ENCODE assay signal across 19 cellular contexts in the genomic region with DNA sequence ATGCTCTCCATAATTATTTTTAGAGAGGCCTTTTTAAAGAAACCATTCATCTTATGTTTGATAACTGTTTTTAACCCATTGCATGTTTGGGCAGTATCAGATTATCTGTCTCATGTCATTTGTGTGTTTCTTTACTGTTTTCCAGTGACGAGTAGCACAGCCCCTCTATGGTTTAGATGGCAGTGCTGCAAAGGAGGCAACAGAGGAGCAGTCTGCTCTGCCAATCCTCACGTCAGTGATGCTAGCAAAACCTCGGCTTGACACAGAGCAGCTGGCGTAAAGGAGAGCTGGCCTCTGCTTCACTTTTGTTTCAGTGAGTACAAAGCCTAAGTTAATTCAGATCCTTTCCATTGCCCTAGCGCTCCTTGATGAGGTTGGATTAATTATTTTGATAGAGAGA.
"Had no signal": no experiment of that assay in that cellular context is flagged by ENCODE, and none has a peak within 500 bp of the region (broad histone marks: within the 10 kb centered on the region; RNA-seq: fewer than 3 reads in every experiment).

No MANE protein-coding gene starts in this region.

- FAIRE-seq: kidney, pancreas had no signal

- H3K27me3 ChIP-seq: body of pancreas, esophagus muscularis mucosa, neutrophil, pancreas, spleen had no signal

- ATAC-seq: activated CD8-positive, alpha-beta T cell treated with anti-CD3 and anti-CD28 coated beads for 36 hours; activated T-helper 17 cell treated with anti-CD3 and anti-CD28 coated beads, Interleukin-2, amount 50 U/mL, for 72 hours; body of pancreas; natural killer cell; pancreas; stimulated activated naive B cell treated with anti-CD40 and anti-IgM and Interleukin-4, amounts not matched to agents 10 μg/mL and 1 μg/mL and 100 μg/mL, for 72 hours had no signal

- H3K4me3 ChIP-seq: body of pancreas, esophagus muscularis mucosa, pancreas, SK-N-MC, spleen had no signal

- H3K27ac ChIP-seq: body of pancreas, esophagus muscularis mucosa, neutrophil, pancreas, SK-N-MC, spleen had no signal

- H3K4me1 ChIP-seq: body of pancreas, esophagus muscularis mucosa, pancreas had no signal

- H3K9me3 ChIP-seq: body of pancreas, esophagus muscularis mucosa, neutrophil, pancreas, spleen had no signal

- DNase-seq: activated CD4-positive, alpha-beta T cell treated with anti-CD3 and anti-CD28 coated beads, Interleukin-2, amount 10 ng/mL, durations not matched to agents 24 days and 14 days; activated CD8-positive, alpha-beta T cell treated with anti-CD3 and anti-CD28 coated beads for 36 hours; activated naive CD4-positive, alpha-beta T cell; activated naive CD8-positive, alpha-beta T cell treated with anti-CD3 and anti-CD28 coated beads, Interleukin-2, amount 10 ng/mL, durations not matched to agents 7 days and 5 days; activated T-cell treated with anti-CD3 and anti-CD28 coated beads, Interleukin-2, amount 50 U/mL, for 1 hour; body of pancreas; cortex of kidney; effector CD4-positive, alpha-beta T cell; kidney; mesenchymal stem cell; natural killer cell; pancreas; spleen; stimulated activated naive B cell treated with anti-CD40 and anti-IgM and Interleukin-4, amounts not matched to agents 10 μg/mL and 1 μg/mL and 100 μg/mL, for 72 hours; T1000 had no signal
